1 cellular context compared by ENCODE assay signal in the genomic region with DNA sequence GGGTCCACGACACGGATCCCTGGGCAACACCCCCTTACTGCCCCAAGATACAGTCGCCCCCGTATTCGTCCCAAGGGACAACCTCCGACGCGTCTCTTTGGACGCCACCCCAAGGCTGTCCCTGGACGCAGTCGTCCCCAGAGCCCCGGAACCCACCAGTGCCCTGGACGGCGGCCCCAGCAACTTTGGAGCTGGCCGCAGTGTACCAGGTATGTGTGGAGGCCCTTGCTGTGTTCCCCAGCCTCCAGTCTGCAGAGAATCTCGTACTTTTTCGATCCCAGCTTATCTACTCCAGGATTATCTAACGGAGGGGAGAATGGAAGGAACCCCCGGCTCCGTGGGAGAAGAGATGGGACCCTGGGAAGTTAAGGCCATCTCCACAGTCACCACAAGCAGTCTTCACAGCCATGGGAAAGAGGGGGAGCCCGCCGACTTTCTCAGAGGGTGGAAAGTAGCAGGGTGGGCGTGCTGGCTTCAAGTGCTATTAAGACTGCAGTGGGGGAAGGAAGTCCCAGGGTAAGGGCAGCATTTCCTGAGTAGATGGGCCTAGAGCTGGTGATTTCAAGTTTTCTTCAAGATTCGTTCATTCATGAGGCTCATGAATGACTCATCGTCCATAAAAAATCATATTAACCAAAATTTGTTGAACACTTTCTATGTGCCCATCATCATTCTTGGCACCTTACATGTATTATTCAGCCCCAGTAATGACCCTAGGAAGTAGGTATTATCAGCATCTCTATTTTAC.
TF ChIP-seq lines count a peak whose summit lies in the region.

No MANE protein-coding gene starts in this region.

TF ChIP-seq in GM23338, 12 proteins besides CTCF, POLR2A, EP300 and RAD21 (continued from another document):
- TF ChIP-seq, protein P1, sequence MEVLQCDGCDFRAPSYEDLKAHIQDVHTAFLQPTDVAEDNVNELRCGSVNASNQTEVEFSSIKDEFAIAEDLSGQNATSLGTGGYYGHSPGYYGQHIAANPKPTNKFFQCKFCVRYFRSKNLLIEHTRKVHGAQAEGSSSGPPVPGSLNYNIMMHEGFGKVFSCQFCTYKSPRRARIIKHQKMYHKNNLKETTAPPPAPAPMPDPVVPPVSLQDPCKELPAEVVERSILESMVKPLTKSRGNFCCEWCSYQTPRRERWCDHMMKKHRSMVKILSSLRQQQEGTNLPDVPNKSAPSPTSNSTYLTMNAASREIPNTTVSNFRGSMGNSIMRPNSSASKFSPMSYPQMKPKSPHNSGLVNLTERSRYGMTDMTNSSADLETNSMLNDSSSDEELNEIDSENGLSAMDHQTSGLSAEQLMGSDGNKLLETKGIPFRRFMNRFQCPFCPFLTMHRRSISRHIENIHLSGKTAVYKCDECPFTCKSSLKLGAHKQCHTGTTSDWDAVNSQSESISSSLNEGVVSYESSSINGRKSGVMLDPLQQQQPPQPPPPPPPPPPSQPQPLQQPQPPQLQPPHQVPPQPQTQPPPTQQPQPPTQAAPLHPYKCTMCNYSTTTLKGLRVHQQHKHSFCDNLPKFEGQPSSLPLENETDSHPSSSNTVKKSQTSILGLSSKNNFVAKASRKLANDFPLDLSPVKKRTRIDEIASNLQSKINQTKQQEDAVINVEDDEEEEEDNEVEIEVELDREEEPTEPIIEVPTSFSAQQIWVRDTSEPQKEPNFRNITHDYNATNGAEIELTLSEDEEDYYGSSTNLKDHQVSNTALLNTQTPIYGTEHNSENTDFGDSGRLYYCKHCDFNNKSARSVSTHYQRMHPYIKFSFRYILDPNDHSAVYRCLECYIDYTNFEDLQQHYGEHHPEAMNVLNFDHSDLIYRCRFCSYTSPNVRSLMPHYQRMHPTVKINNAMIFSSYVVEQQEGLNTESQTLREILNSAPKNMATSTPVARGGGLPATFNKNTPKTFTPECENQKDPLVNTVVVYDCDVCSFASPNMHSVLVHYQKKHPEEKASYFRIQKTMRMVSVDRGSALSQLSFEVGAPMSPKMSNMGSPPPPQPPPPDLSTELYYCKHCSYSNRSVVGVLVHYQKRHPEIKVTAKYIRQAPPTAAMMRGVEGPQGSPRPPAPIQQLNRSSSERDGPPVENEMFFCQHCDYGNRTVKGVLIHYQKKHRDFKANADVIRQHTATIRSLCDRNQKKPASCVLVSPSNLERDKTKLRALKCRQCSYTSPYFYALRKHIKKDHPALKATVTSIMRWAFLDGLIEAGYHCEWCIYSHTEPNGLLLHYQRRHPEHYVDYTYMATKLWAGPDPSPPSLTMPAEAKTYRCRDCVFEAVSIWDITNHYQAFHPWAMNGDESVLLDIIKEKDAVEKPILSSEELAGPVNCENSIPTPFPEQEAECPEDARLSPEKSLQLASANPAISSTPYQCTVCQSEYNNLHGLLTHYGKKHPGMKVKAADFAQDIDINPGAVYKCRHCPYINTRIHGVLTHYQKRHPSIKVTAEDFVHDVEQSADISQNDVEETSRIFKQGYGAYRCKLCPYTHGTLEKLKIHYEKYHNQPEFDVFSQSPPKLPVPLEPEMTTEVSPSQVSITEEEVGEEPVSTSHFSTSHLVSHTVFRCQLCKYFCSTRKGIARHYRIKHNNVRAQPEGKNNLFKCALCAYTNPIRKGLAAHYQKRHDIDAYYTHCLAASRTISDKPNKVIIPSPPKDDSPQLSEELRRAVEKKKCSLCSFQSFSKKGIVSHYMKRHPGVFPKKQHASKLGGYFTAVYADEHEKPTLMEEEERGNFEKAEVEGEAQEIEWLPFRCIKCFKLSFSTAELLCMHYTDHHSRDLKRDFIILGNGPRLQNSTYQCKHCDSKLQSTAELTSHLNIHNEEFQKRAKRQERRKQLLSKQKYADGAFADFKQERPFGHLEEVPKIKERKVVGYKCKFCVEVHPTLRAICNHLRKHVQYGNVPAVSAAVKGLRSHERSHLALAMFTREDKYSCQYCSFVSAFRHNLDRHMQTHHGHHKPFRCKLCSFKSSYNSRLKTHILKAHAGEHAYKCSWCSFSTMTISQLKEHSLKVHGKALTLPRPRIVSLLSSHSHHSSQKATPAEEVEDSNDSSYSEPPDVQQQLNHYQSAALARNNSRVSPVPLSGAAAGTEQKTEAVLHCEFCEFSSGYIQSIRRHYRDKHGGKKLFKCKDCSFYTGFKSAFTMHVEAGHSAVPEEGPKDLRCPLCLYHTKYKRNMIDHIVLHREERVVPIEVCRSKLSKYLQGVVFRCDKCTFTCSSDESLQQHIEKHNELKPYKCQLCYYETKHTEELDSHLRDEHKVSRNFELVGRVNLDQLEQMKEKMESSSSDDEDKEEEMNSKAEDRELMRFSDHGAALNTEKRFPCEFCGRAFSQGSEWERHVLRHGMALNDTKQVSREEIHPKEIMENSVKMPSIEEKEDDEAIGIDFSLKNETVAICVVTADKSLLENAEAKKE (CRISPR knock-in tag; IDR thresholded peaks at IDR 0.05): no peak
- TF ChIP-seq, protein P2, sequence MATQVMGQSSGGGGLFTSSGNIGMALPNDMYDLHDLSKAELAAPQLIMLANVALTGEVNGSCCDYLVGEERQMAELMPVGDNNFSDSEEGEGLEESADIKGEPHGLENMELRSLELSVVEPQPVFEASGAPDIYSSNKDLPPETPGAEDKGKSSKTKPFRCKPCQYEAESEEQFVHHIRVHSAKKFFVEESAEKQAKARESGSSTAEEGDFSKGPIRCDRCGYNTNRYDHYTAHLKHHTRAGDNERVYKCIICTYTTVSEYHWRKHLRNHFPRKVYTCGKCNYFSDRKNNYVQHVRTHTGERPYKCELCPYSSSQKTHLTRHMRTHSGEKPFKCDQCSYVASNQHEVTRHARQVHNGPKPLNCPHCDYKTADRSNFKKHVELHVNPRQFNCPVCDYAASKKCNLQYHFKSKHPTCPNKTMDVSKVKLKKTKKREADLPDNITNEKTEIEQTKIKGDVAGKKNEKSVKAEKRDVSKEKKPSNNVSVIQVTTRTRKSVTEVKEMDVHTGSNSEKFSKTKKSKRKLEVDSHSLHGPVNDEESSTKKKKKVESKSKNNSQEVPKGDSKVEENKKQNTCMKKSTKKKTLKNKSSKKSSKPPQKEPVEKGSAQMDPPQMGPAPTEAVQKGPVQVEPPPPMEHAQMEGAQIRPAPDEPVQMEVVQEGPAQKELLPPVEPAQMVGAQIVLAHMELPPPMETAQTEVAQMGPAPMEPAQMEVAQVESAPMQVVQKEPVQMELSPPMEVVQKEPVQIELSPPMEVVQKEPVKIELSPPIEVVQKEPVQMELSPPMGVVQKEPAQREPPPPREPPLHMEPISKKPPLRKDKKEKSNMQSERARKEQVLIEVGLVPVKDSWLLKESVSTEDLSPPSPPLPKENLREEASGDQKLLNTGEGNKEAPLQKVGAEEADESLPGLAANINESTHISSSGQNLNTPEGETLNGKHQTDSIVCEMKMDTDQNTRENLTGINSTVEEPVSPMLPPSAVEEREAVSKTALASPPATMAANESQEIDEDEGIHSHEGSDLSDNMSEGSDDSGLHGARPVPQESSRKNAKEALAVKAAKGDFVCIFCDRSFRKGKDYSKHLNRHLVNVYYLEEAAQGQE (IDR thresholded peaks at IDR 0.05; ENCODE audit: unreplicated experiment): no peak
- TF ChIP-seq, protein P3, sequence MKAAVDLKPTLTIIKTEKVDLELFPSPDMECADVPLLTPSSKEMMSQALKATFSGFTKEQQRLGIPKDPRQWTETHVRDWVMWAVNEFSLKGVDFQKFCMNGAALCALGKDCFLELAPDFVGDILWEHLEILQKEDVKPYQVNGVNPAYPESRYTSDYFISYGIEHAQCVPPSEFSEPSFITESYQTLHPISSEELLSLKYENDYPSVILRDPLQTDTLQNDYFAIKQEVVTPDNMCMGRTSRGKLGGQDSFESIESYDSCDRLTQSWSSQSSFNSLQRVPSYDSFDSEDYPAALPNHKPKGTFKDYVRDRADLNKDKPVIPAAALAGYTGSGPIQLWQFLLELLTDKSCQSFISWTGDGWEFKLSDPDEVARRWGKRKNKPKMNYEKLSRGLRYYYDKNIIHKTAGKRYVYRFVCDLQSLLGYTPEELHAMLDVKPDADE (IDR thresholded peaks at IDR 0.05): no peak
- no peak for TF ChIP-seq ZNF331 (CRISPR knock-in tag; IDR thresholded peaks at IDR 0.05; ENCODE audit: low read depth)
- no peak for TF ChIP-seq ZNF114 (CRISPR knock-in tag; IDR thresholded peaks at IDR 0.05)
- TF ChIP-seq POLR2AphosphoS5 (IDR thresholded peaks at IDR 0.05; ENCODE audit: low read depth): no peak
- no peak for TF ChIP-seq JUNB (IDR thresholded peaks at IDR 0.05; ENCODE audit: unreplicated experiment)
- TF ChIP-seq STAT1 (IDR thresholded peaks at IDR 0.05; ENCODE audit: unreplicated experiment): no peak
- no peak for TF ChIP-seq NANOG (IDR thresholded peaks at IDR 0.05; ENCODE audit: borderline replicate concordance)
